In the genomic region with DNA sequence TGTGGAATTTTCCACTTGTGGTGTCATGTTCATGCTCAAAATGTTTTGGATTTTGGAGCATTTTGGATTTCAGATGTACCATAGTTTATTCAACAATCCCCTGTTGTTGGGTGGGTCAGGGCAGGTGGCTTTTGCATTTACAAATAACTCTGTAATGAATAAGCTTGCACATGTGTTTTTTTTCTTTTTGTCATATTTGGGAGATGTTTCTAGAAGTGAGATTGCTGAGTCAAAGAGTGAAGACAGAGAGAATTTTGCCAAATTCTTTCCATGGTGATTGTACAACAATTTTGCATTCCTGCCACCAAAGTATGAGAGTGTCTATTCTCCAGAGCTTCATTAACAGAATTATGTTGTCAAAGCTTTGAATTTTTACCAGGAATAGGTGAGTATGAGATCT, we compare ENCODE assay signal across 18 cellular contexts.
DNase-seq lines count a peak whose midpoint lies in the region; ATAC-seq and TF ChIP-seq lines count a peak whose summit lies in the region.
"Had no signal": no experiment of that assay in that cellular context is flagged by ENCODE, and none has a peak within 500 bp of the region (broad histone marks: within the 10 kb centered on the region; RNA-seq: fewer than 3 reads in every experiment).

No MANE protein-coding gene starts in this region.

- H3K4me1 ChIP-seq in GM23248 (ENCODE audit: insufficient read depth) (peaks cover 9% of the 10 kb centered on the region; the same call in 1 of the 2 replicates), foreskin keratinocyte (no peaks in the 10 kb centered on the region)
- H3K4me1 ChIP-seq: BE2C, HAP-1, Peyer's patch had no signal

- no peak overlapping the region for H2AFZ ChIP-seq in GM23248

- peaks cover 7% of the 10 kb centered on the region; the same call in 1 of the 2 replicates for H3K27me3 ChIP-seq in GM23248 (replicated peaks; ENCODE audit: insufficient read depth)
- H3K27me3 ChIP-seq in foreskin keratinocyte, result peaks cover 21% of the 10 kb centered on the region
- H3K27me3 ChIP-seq: BE2C, Peyer's patch had no signal

- in situ Hi-C loops in GM23248 (cut with MboI), result no loop called here

- peak; percentile 68 for TF ChIP-seq CTCF in chondrocyte (IDR thresholded peaks at IDR 0.05)
- peak; percentile 3 for TF ChIP-seq CTCF in foreskin keratinocyte (conservative IDR thresholded peaks at IDR 0.05)

- no peaks in the 10 kb centered on the region for H3K36me3 Mint-ChIP-seq in chondrocyte (ENCODE audit: low read depth)
- H3K36me3 Mint-ChIP-seq in stimulated activated naive B cell treated with anti-CD40 and anti-IgM and Interleukin-4, amounts not matched to agents 10 μg/mL and 1 μg/mL and 100 μg/mL, for 72 hours, result peaks cover 0 to 4% of the 10 kb centered on the region in 2 donors
- no peaks in the 10 kb centered on the region for H3K36me3 Mint-ChIP-seq in effector memory CD8-positive, alpha-beta T cell (ENCODE audit: insufficient read depth)
- H3K36me3 Mint-ChIP-seq: CD4-positive, CD25-positive, alpha-beta regulatory T cell had no signal

- H3K4me2 ChIP-seq in GM23248 (ENCODE audit: unreplicated experiment), result no peak overlapping the region

- no peaks in the 10 kb centered on the region for H3K36me3 ChIP-seq in GM23248 (ENCODE audit: low read depth)
- H3K36me3 ChIP-seq: BE2C, HAP-1, Peyer's patch had no signal

- no peak for ATAC-seq in foreskin keratinocyte
- no peak for ATAC-seq in stimulated activated naive B cell treated with anti-CD40 and anti-IgM and Interleukin-4, amounts not matched to agents 10 μg/mL and 1 μg/mL and 100 μg/mL, for 72 hours (replicated peaks)
- ATAC-seq in effector memory CD8-positive, alpha-beta T cell (replicated peaks), result no peak

- no peaks in the 10 kb centered on the region for H3K9me2 ChIP-seq in GM23248 (ENCODE audit: insufficient read depth)

- H3K4me1 Mint-ChIP-seq in chondrocyte (ENCODE audit: low read depth), result peaks cover 37% of the 10 kb centered on the region
- no peaks in the 10 kb centered on the region for H3K4me1 Mint-ChIP-seq in stimulated activated naive B cell treated with anti-CD40 and anti-IgM and Interleukin-4, amounts not matched to agents 10 μg/mL and 1 μg/mL and 100 μg/mL, for 72 hours
- peaks cover 4 to 5% of the 10 kb centered on the region in 2 donors for H3K4me1 Mint-ChIP-seq in effector memory CD8-positive, alpha-beta T cell (ENCODE audit: low read depth in 2 of 2)
- H3K4me1 Mint-ChIP-seq: CD4-positive, CD25-positive, alpha-beta regulatory T cell had no signal

- DNase-seq in GM23248, result peak; percentile 68
- no peak for DNase-seq in chondrocyte (ENCODE audit: low spot score)
- no peak for DNase-seq in foreskin keratinocyte
- no peak for DNase-seq in foreskin melanocyte
- no peak for DNase-seq in stimulated activated naive B cell treated with anti-CD40 and anti-IgM and Interleukin-4, amounts not matched to agents 10 μg/mL and 1 μg/mL and 100 μg/mL, for 72 hours
- no peak for DNase-seq in effector memory CD8-positive, alpha-beta T cell
- DNase-seq in stimulated activated CD4-positive, alpha-beta T cell treated with anti-CD3 and anti-CD28 coated beads, Interleukin-2, amount 100 ng/mL, for 48 hours, result no peak
- DNase-seq: BE2C; CD4-positive, CD25-positive, alpha-beta regulatory T cell; COR-L47; NCI-H1105 treated with DMSO at 0.1 percent for 48 hours; NCI-H187; NCI-H2107; NCI-H510A; NCI-H748 treated with DMSO at 0.1 percent for 48 hours; NK-92 treated with Interleukin-12 subunit alpha and Interleukin-12 subunit beta, amount 100 ng/mL, for 24 hours; Peyer's patch had no signal

- H3K9me3 ChIP-seq in GM23248 (ENCODE audit: low read depth), result no peaks in the 10 kb centered on the region
- H3K9me3 ChIP-seq: BE2C, HAP-1, Peyer's patch had no signal

- no peak overlapping the region for H3K4me3 ChIP-seq in GM23248
- H3K4me3 ChIP-seq: HAP-1, Peyer's patch had no signal

- peak overlapping the region; percentile 72 for H3K27ac Mint-ChIP-seq in chondrocyte (ENCODE audit: unreplicated experiment)
- H3K27ac Mint-ChIP-seq in stimulated activated naive B cell treated with anti-CD40 and anti-IgM and Interleukin-4, amounts not matched to agents 10 μg/mL and 1 μg/mL and 100 μg/mL, for 72 hours, result no peak overlapping the region
- no peak overlapping the region for H3K27ac Mint-ChIP-seq in effector memory CD8-positive, alpha-beta T cell
- H3K27ac Mint-ChIP-seq: CD4-positive, CD25-positive, alpha-beta regulatory T cell had no signal

- H3K27me3 Mint-ChIP-seq in chondrocyte (ENCODE audit: low read depth), result peaks cover 11% of the 10 kb centered on the region
- peaks cover 29 to 55% of the 10 kb centered on the region in 2 donors for H3K27me3 Mint-ChIP-seq in stimulated activated naive B cell treated with anti-CD40 and anti-IgM and Interleukin-4, amounts not matched to agents 10 μg/mL and 1 μg/mL and 100 μg/mL, for 72 hours
- H3K27me3 Mint-ChIP-seq in effector memory CD8-positive, alpha-beta T cell, result peaks cover 47 to 56% of the 10 kb centered on the region in 2 donors

- 0 out of 2 replicates have a peak, but pooled peaks cover 5% of the 10 kb centered on the region for H3F3A ChIP-seq in GM23248 (ENCODE audit: insufficient read depth)

- H3K79me2 ChIP-seq in GM23248 (ENCODE audit: insufficient read depth), result no peaks in the 10 kb centered on the region

- H3K9ac ChIP-seq in GM23248, result no peak overlapping the region

- no peaks in the 10 kb centered on the region for H4K20me1 ChIP-seq in GM23248 (ENCODE audit: insufficient read depth)

- no peaks in the 10 kb centered on the region for H3K9me3 Mint-ChIP-seq in chondrocyte (ENCODE audit: low read depth)
- peaks cover 3 to 6% of the 10 kb centered on the region in 2 donors for H3K9me3 Mint-ChIP-seq in stimulated activated naive B cell treated with anti-CD40 and anti-IgM and Interleukin-4, amounts not matched to agents 10 μg/mL and 1 μg/mL and 100 μg/mL, for 72 hours
- H3K9me3 Mint-ChIP-seq in effector memory CD8-positive, alpha-beta T cell, result no peaks in the 10 kb centered on the region

- no peak overlapping the region for H3K4me3 Mint-ChIP-seq in chondrocyte (ENCODE audit: unreplicated experiment)
- H3K4me3 Mint-ChIP-seq in stimulated activated naive B cell treated with anti-CD40 and anti-IgM and Interleukin-4, amounts not matched to agents 10 μg/mL and 1 μg/mL and 100 μg/mL, for 72 hours, result no peak overlapping the region
- H3K4me3 Mint-ChIP-seq in effector memory CD8-positive, alpha-beta T cell, result no peak overlapping the region
- H3K4me3 Mint-ChIP-seq: CD4-positive, CD25-positive, alpha-beta regulatory T cell had no signal

- H3K27ac ChIP-seq in GM23248 (no peak overlapping the region), foreskin keratinocyte (no peak overlapping the region)
- H3K27ac ChIP-seq: Peyer's patch had no signal
